ENCODE assay signal across 33 cellular contexts in genomic region chr4:69658133-69658532, GRCh38. TPM values are rescaled to one million over a fixed set of nuclear protein-coding genes. Genes with fewer than 3 reads are reported as not detected.
"Had no signal": no experiment of that assay in that cellular context is flagged by ENCODE, and none has a peak within 500 bp of the region (broad histone marks: within the 10 kb centered on the region; RNA-seq: fewer than 3 reads in every experiment).

No MANE protein-coding gene starts in this region.

- H3K4me1 ChIP-seq: SJSA1 had no signal

- H3K36me3 ChIP-seq: MG63, SJSA1 had no signal

- DNase-seq: Kasumi-1, KG1, MG63, NCI-H1048, NCI-H1092 treated with DMSO at 0.1 percent for 48 hours, NCI-H1105 treated with DMSO at 0.1 percent for 48 hours, NCI-H1417, NCI-H1436, NCI-H146, NCI-H1694, NCI-H187, NCI-H1930, NCI-H2029 treated with DMSO at 0.1 percent for 48 hours, NCI-H2081 treated with DMSO at 0.1 percent for 48 hours, NCI-H2107, NCI-H2171, NCI-H226, NCI-H446 treated with DMSO at 0.1 percent for 48 hours, NCI-H510A, NCI-H524, NCI-H526, NCI-H69, NCI-H748 treated with DMSO at 0.1 percent for 48 hours, NCI-H82, PC-9, Right ventricle myocardium superior, RPMI8226, SHP77 treated with DMSO at 0.1 percent for 48 hours, SK-N-SH had no signal

- H3K27ac ChIP-seq: PC-9, SJSA1 had no signal

- H3K9ac ChIP-seq: SK-N-SH had no signal

- H3K9me3 ChIP-seq: MG63, SJSA1, SK-N-SH had no signal

- H3K27me3 ChIP-seq: MG63, SJSA1 had no signal

- H2AFZ ChIP-seq: PC-9 had no signal

- H3K4me3 ChIP-seq: K562, MG63, PC-9, SJSA1 had no signal

- H3K4me2 ChIP-seq: PC-9, SK-N-SH had no signal

RNA-seq across cellular contexts. Expression of gene UGT2A1, which starts 5.1 kb away (rescaled TPM):
- total RNA-seq: K562, M059J, OCI-LY7, PC-9, Right ventricle myocardium superior, SJSA1 had no signal

RNA-seq across cellular contexts. Expression of gene UGT2A2, which starts 18.7 kb away (rescaled TPM):
- total RNA-seq: K562, M059J, OCI-LY7, PC-9, Right ventricle myocardium superior, SJSA1 had no signal
- polyA plus RNA-seq: K562, SK-N-SH had no signal
